23 cellular contexts compared by ENCODE assay signal in genomic region chr6:53802582-53802981, GRCh38.
"Had no signal": no experiment of that assay in that cellular context is flagged by ENCODE, and none has a peak within 500 bp of the region (broad histone marks: within the 10 kb centered on the region; RNA-seq: fewer than 3 reads in every experiment).

No MANE protein-coding gene starts in this region.

- H3K4me2 ChIP-seq: SK-N-SH had no signal

- H3K9me3 ChIP-seq: MG63, SK-N-SH had no signal

- ATAC-seq: activated CD4-positive, alpha-beta T cell treated with anti-CD3 and anti-CD28 coated beads for 36 hours; activated T-cell treated with anti-CD3 and anti-CD28 coated beads, Interleukin-2, amount 50 U/mL, for 72 hours; Panc1; Right ventricle myocardium inferior had no signal

- DNase-seq: activated CD4-positive, alpha-beta memory T cell treated with anti-CD3 and anti-CD28 coated beads, Interleukin-2, amount 10 ng/mL, durations not matched to agents 7 days and 5 days; activated CD4-positive, alpha-beta T cell treated with anti-CD3 and anti-CD28 coated beads for 36 hours; activated CD4-positive, alpha-beta T cell treated with anti-CD3 and anti-CD28 coated beads, Interleukin-2, amount 50 U/mL, for 1 hour; activated gamma-delta T cell treated with Interleukin-2 at 50 U/mL for 16 hours; activated naive CD4-positive, alpha-beta T cell treated with anti-CD3 and anti-CD28 coated beads, Interleukin-2, amount 10 ng/mL, durations not matched to agents 7 days and 5 days; activated T-cell treated with anti-CD3 and anti-CD28 coated beads, Interleukin-2, amount 50 U/mL, for 72 hours; MG63; MV-4-11; NCI-H1092 treated with DMSO at 0.1 percent for 48 hours; NCI-H1417 treated with DMSO at 0.1 percent for 48 hours; NCI-H1694; NCI-H2029; NCI-H345; NCI-H510A; NCI-H69; NK-92 treated with Interleukin-12 subunit alpha and Interleukin-12 subunit beta, amount 100 ng/mL, for 24 hours; OCI-M1; RPMI8226; SK-N-SH; T-helper 1 cell had no signal

- H3K27me3 ChIP-seq: MG63 had no signal

- H3K4me3 ChIP-seq: MG63 had no signal

- H3K36me3 ChIP-seq: MG63 had no signal

- H3K27ac ChIP-seq: VCaP had no signal
